ENCODE assay signal across 1 cellular context in genomic region chr14:73744874-73745529, GRCh38.
TF ChIP-seq lines count a peak whose summit lies in the region.

No MANE protein-coding gene starts in this region.

TF ChIP-seq in IMR-90, 13 proteins besides CTCF, POLR2A, EP300 and RAD21 (continued from another document):
- TF ChIP-seq ELK1 (IDR thresholded peaks at IDR 0.05; ENCODE audit: borderline replicate concordance, low read depth, low read length) (no peak), USF2 (IDR thresholded peaks at IDR 0.05; ENCODE audit: low read depth, low read length) (no peak), MAZ (IDR thresholded peaks at IDR 0.05; ENCODE audit: borderline replicate concordance, low read depth, low read length) (no peak), CEBPB (IDR thresholded peaks at IDR 0.05; ENCODE audit: low read depth, low read length) (no peak), MAFK (IDR thresholded peaks at IDR 0.05; ENCODE audit: low read depth, low read length) (no peak), BHLHE40 (IDR thresholded peaks at IDR 0.05; ENCODE audit: low read depth, low read length) (no peak), MXI1 (IDR thresholded peaks at IDR 0.05; ENCODE audit: borderline replicate concordance, low read depth, low read length) (no peak), SMC3 (IDR thresholded peaks at IDR 0.05; ENCODE audit: low read depth, low read length) (no peak), RFX5 (IDR thresholded peaks at IDR 0.05; ENCODE audit: low read depth, low read length) (no peak)
